17 cellular contexts compared by ENCODE assay signal in the genomic region with DNA sequence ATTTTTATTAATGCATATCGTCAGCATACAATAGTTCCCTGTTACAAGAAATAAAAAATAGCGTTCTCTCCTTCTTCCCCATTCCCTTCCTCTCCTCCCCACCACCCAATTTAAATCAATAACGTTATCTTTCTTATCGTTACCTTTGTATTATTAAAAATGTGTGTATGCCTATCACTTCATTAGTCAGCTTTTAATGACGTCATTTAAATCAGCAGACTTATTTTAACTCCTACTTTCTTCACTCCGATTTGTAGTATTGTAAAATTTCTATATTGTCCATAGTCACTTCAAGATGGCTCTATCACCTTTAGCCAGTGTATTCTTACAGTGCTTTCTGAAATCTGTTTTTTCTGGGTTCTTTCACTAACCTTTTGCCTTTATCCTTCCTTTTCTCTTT.
DNase-seq lines count a peak whose midpoint lies in the region; ATAC-seq, FAIRE-seq and TF ChIP-seq lines count a peak whose summit lies in the region.
"Had no signal": no experiment of that assay in that cellular context is flagged by ENCODE, and none has a peak within 500 bp of the region (broad histone marks: within the 10 kb centered on the region; RNA-seq: fewer than 3 reads in every experiment).

No MANE protein-coding gene starts in this region.

- H3K23me2 ChIP-seq in H1 (ENCODE audit: low read depth, low read length) = no peaks in the 10 kb centered on the region

- H4K5ac ChIP-seq in H1 (ENCODE audit: insufficient read length, low read depth, low read length) = no peak overlapping the region

- no peak overlapping the region for H3K4me2 ChIP-seq in H1 (ENCODE audit: insufficient read depth in 1 of 2, low read depth in 2 of 2, low read length in 2 of 2)
- H3K4me2 ChIP-seq: BLaER1 had no signal

- no peak overlapping the region for H3K56ac ChIP-seq in H1 (replicated peaks; ENCODE audit: insufficient read length, low read depth, low read length)

- DNase-seq in Calu3 = no peak
- no peak for DNase-seq in SK-N-MC (ENCODE audit: low read depth, low spot score)
- DNase-seq in H1 (ENCODE audit: low read depth in 1 of 2, low spot score in 2 of 2) = no peak
- no peak for DNase-seq in aorta
- DNase-seq in activated CD4-positive, alpha-beta T cell treated with anti-CD3 and anti-CD28 coated beads for 48 hours = no peak
- DNase-seq: CD4-positive, CD25-positive, alpha-beta regulatory T cell; CD8-positive, alpha-beta T cell; DMS53; DMS79 treated with DMSO at 0.1 percent for 48 hours; GF-D8; H9 had no signal

- TF ChIP-seq EP300 in H1 (IDR thresholded peaks at IDR 0.05; ENCODE audit: borderline replicate concordance in 1 of 2, low read depth in 2 of 2, low read length in 2 of 2) = no peak

- H3K27ac Mint-ChIP-seq in Calu3 (ENCODE audit: unreplicated experiment) = peak overlapping the region; percentile 45
- H3K27ac Mint-ChIP-seq: B cell; CD4-positive, CD25-positive, alpha-beta regulatory T cell; CD8-positive, alpha-beta T cell; H9 had no signal

- H3K18ac ChIP-seq in H1 (ENCODE audit: extremely low read depth, low read length) = no peak overlapping the region

- 0 out of 2 replicates have a peak overlapping the region, but pooled peaks have one; percentile 26 for H3K27ac ChIP-seq in SK-N-MC
- no peak overlapping the region for H3K27ac ChIP-seq in H1 (ENCODE audit: low read depth, low read length)
- H3K27ac ChIP-seq in aorta (ENCODE audit: low read depth in 1 of 2, low read length in 2 of 2) = no peak overlapping the region
- H3K27ac ChIP-seq: BLaER1, C4-2B had no signal

- H3K4me1 Mint-ChIP-seq in Calu3 (ENCODE audit: low read depth, unreplicated experiment) = peaks cover 12% of the 10 kb centered on the region
- H3K4me1 Mint-ChIP-seq: B cell had no signal

- H3K27me3 Mint-ChIP-seq in Calu3 (ENCODE audit: unreplicated experiment) = no peaks in the 10 kb centered on the region
- H3K27me3 Mint-ChIP-seq: B cell had no signal

- CTCF ChIA-PET in Calu3 (lab: Charles Lee) (no interaction called here), H1 (lab: Charles Lee; ENCODE audit: partially characterized antibody) (interaction anchor here (0.6 to 1.5 kb wide), 2 partner anchors 13 to 68 kb away, joined by 3 to 5 read pairs; no protein-coding TSS in a partner anchor)

- H3K23ac ChIP-seq in H1 (ENCODE audit: insufficient read length) = no peak overlapping the region

- H3K9ac ChIP-seq in SK-N-MC (ENCODE audit: insufficient read length) (no peak overlapping the region), H1 (replicated peaks in 1 of 4; ENCODE audit: extremely low read depth in 1 of 4, low read depth in 3 of 4, low read length in 3 of 4) (no peak overlapping the region)
- H3K9ac ChIP-seq: BLaER1 had no signal

- peak overlapping the region; percentile 16 for H3K4me3 Mint-ChIP-seq in Calu3 (ENCODE audit: low read depth, unreplicated experiment)
- H3K4me3 Mint-ChIP-seq: B cell; CD4-positive, CD25-positive, alpha-beta regulatory T cell; CD8-positive, alpha-beta T cell; H9 had no signal

- no peaks in the 10 kb centered on the region for H3K9me3 Mint-ChIP-seq in Calu3 (ENCODE audit: low read depth, unreplicated experiment)
- H3K9me3 Mint-ChIP-seq: CD8-positive, alpha-beta T cell had no signal

- H3K14ac ChIP-seq in H1 (ENCODE audit: insufficient read length) = no peak overlapping the region

- H2BK20ac ChIP-seq in H1 (ENCODE audit: low read length) = no peak overlapping the region

- no peak overlapping the region for H4K91ac ChIP-seq in H1 (replicated peaks; ENCODE audit: insufficient read length, low read length)

- 90 to 100% methylated on average over 3 to 6 of the region's 6 CpGs for WGBS in H1 (ENCODE audit: extremely low coverage in 1 of 2, insufficient coverage in 1 of 2, insufficient read length in 1 of 2, insufficient replicate concordance in 2 of 2, low coverage in 1 of 2, low lambda C conversion rate in 2 of 2, missing lambda C conversion rate in 1 of 2), 2 experiments
- WGBS in aorta, 2 donors = 70 to 74% methylated on average over 6 of the region's 6 CpGs

- FAIRE-seq in H1 (lab: Jason Lieb, UNC) = no peak
- FAIRE-seq: GM12892 had no signal

- H4K8ac ChIP-seq in H1 (ENCODE audit: extremely low read depth, insufficient read depth, low read length) = no peak overlapping the region

- no peak overlapping the region for H2BK15ac ChIP-seq in H1 (ENCODE audit: low read length)

- H3K79me1 ChIP-seq in H1 (ENCODE audit: low read depth, low read length) = no peaks in the 10 kb centered on the region

- 0 out of 2 replicates have a peak overlapping the region, but pooled peaks have one; percentile 18 for H2AFZ ChIP-seq in H1 (ENCODE audit: low read length)

- H3K4ac ChIP-seq in H1 (replicated peaks; ENCODE audit: insufficient read length, low read depth, low read length) = no peak overlapping the region

- no peak overlapping the region for H2BK12ac ChIP-seq in H1 (ENCODE audit: low read depth, low read length)

- H3K36me3 Mint-ChIP-seq in Calu3 (ENCODE audit: insufficient read depth, unreplicated experiment) = no peaks in the 10 kb centered on the region
- H3K36me3 Mint-ChIP-seq: CD4-positive, CD25-positive, alpha-beta regulatory T cell; CD8-positive, alpha-beta T cell had no signal

- H3K27me3 ChIP-seq in H1 (replicated peaks in 1 of 4; ENCODE audit: control insufficient read depth in 3 of 4, extremely low read depth in 1 of 4, insufficient read depth in 3 of 4, low read length in 3 of 4) (no peaks in the 10 kb centered on the region), aorta (ENCODE audit: control insufficient read depth in 1 of 2, insufficient read depth in 2 of 2, low read length in 1 of 2) (no peaks in the 10 kb centered on the region)
- H3K27me3 ChIP-seq: BLaER1 had no signal

- H3K4me1 ChIP-seq in H1 (replicated peaks in 1 of 4; ENCODE audit: control insufficient read depth in 3 of 4, insufficient read depth in 4 of 4, low read length in 3 of 4) = no peaks in the 10 kb centered on the region
- no peaks in the 10 kb centered on the region for H3K4me1 ChIP-seq in aorta (ENCODE audit: control insufficient read depth in 1 of 2, insufficient read depth in 2 of 2, low read length in 2 of 2)
- H3K4me1 ChIP-seq: BLaER1 had no signal

- BruUV-seq in Calu3 (replicated peaks; lab: Mats Ljungman, UMichigan) = no TSS peak

- TF ChIP-seq RAD21 in H1 (IDR thresholded peaks at IDR 0.05 in 1 of 2, conservative IDR thresholded peaks at IDR 0.05 in 1 of 2; ENCODE audit: low read depth in 2 of 2, low read length in 2 of 2) = no peak

- TF ChIP-seq POLR2A in H1 (IDR thresholded peaks at IDR 0.05; ENCODE audit: control extremely low read depth in 1 of 2, low read depth in 2 of 2, low read length in 2 of 2) = no peak

- no peak overlapping the region for H2BK120ac ChIP-seq in H1 (replicated peaks; ENCODE audit: low read depth, low read length)

- no peaks in the 10 kb centered on the region for H4K20me1 ChIP-seq in H1 (replicated peaks in 1 of 2; ENCODE audit: control insufficient read depth in 1 of 2, insufficient read depth in 2 of 2, low read length in 2 of 2)
- H4K20me1 ChIP-seq: BLaER1 had no signal

- POLR2A ChIA-PET in H1 (lab: Charles Lee; ENCODE audit: partially characterized antibody) = no interaction called here

- ATAC-seq in aorta (ENCODE audit: low FRiP score) (no peak), HG03108 (IDR thresholded peaks at IDR 0.05; ENCODE audit: unreplicated experiment) (no peak)
- ATAC-seq: CD8-positive, alpha-beta T cell; HCT116 had no signal

- no peak overlapping the region for H3K4me3 ChIP-seq in SK-N-MC
- no peak overlapping the region for H3K4me3 ChIP-seq in H1 (ENCODE audit: extremely low read depth in 1 of 4, insufficient read depth in 2 of 4, low read depth in 3 of 4, low read length in 4 of 4)
- H3K4me3 ChIP-seq in aorta (ENCODE audit: low read length in 2 of 2) = no peak overlapping the region
- H3K4me3 ChIP-seq: BLaER1 had no signal

- H3K79me2 ChIP-seq in H1 (ENCODE audit: control insufficient read depth in 1 of 2, insufficient read depth in 2 of 2, low read length in 2 of 2) = no peaks in the 10 kb centered on the region

- no peaks in the 10 kb centered on the region for H3K9me3 ChIP-seq in SK-N-MC (ENCODE audit: low read depth, low read length)
- H3K9me3 ChIP-seq in H1 (ENCODE audit: insufficient read depth in 2 of 2, low read depth in 1 of 2, low read length in 1 of 2) = peaks cover 0 to 3% of the 10 kb centered on the region in 2 experiments; a peak in 1 of 4 replicates
- no peaks in the 10 kb centered on the region for H3K9me3 ChIP-seq in aorta (ENCODE audit: control insufficient read depth, low read length)

- no peak overlapping the region for H2BK5ac ChIP-seq in H1 (ENCODE audit: low read depth, low read length)

- intact Hi-C loops in Calu3 (cut with micrococcal nuclease; ENCODE audit: unreplicated experiment) (no loop called here), aorta (cut with DNase I) (no loop called here)

- TF ChIP-seq CTCF in Calu3 (IDR thresholded peaks at IDR 0.05; ENCODE audit: unreplicated experiment) (no peak), H1 (IDR thresholded peaks at IDR 0.05; ENCODE audit: control extremely low read depth in 1 of 3, insufficient read depth in 1 of 3, low read depth in 1 of 3, low read length in 3 of 3) (no peak)

- no peak overlapping the region for H2AK5ac ChIP-seq in H1 (ENCODE audit: low read depth, low read length)

- H3K36me3 ChIP-seq in SK-N-MC (ENCODE audit: insufficient read depth, low read length) = no peaks in the 10 kb centered on the region
- H3K36me3 ChIP-seq in H1 (ENCODE audit: control insufficient read depth in 2 of 4, insufficient read depth in 4 of 4, low read length in 3 of 4) = no peaks in the 10 kb centered on the region
- no peaks in the 10 kb centered on the region for H3K36me3 ChIP-seq in aorta (ENCODE audit: control insufficient read depth in 1 of 2, insufficient read depth in 2 of 2, low read length in 1 of 2)
- H3K36me3 ChIP-seq: BLaER1 had no signal

TF ChIP-seq in H1, 55 proteins besides CTCF, POLR2A, EP300 and RAD21 (continues in another document):
- no peak for TF ChIP-seq CREB1 (IDR thresholded peaks at IDR 0.05)
- TF ChIP-seq KDM4A (IDR thresholded peaks at IDR 0.05; ENCODE audit: low read depth, low read length, severe bottlenecking) = no peak
- TF ChIP-seq, protein P1, sequence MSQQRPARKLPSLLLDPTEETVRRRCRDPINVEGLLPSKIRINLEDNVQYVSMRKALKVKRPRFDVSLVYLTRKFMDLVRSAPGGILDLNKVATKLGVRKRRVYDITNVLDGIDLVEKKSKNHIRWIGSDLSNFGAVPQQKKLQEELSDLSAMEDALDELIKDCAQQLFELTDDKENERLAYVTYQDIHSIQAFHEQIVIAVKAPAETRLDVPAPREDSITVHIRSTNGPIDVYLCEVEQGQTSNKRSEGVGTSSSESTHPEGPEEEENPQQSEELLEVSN (IDR thresholded peaks at IDR 0.05) = no peak
- no peak for TF ChIP-seq KDM1A (IDR thresholded peaks at IDR 0.05; ENCODE audit: borderline replicate concordance, low read length)
- no peak for TF ChIP-seq KDM5A (IDR thresholded peaks at IDR 0.05; ENCODE audit: low read length)
- TF ChIP-seq, protein P2, sequence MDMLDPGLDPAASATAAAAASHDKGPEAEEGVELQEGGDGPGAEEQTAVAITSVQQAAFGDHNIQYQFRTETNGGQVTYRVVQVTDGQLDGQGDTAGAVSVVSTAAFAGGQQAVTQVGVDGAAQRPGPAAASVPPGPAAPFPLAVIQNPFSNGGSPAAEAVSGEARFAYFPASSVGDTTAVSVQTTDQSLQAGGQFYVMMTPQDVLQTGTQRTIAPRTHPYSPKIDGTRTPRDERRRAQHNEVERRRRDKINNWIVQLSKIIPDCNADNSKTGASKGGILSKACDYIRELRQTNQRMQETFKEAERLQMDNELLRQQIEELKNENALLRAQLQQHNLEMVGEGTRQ (IDR thresholded peaks at IDR 0.05; ENCODE audit: low read length) = no peak
